ENCODE assay signal across 30 cellular contexts in the genomic region with DNA sequence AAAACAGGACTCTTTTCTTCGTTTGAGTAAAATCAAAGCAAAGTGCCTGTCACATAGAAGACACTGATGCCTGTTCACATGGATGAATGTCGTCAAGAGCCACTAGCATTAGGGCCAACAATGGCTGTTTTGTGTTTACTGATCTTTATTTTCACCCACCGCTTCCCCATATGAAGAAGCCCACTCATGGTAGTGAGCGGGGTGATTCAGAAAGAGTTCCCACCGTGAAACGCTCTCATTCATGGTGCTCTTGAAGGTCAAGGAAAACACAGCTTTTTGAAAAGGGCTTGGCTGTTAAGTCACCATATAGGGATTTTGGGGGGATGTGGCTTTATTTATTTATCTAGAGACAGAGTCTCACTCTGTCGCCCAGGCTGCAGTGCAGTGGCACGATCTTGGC.
"Had no signal": no experiment of that assay in that cellular context is flagged by ENCODE, and none has a peak within 500 bp of the region (broad histone marks: within the 10 kb centered on the region; RNA-seq: fewer than 3 reads in every experiment).

No MANE protein-coding gene starts in this region.

- DNase-seq: activated B cell treated with CpG ODN at 0.5 μM for 24 hours; activated CD4-positive, alpha-beta memory T cell treated with anti-CD3 and anti-CD28 coated beads for 36 hours; activated CD4-positive, alpha-beta T cell treated with anti-CD3 and anti-CD28 coated beads for 4 hours; activated CD4-positive, alpha-beta T cell treated with anti-CD3 and anti-CD28 coated beads, Interleukin-2, amount 10 ng/mL, durations not matched to agents 24 days and 14 days; activated CD4-positive, alpha-beta T cell treated with anti-CD3 and anti-CD28 coated beads, Interleukin-2, amount 50 U/mL, for 1 hour; activated CD4-positive, alpha-beta T cell treated with anti-CD3 and anti-CD28 coated beads, Interleukin-2, amount 50 U/mL, for 4 hours; activated CD4-positive, CD25-positive, alpha-beta regulatory T cell treated with anti-CD3 and anti-CD28 coated beads, Interleukin-2, amount 50 U/mL, for 72 hours; activated CD8-positive, alpha-beta memory T cell treated with anti-CD3 and anti-CD28 coated beads, Interleukin-2, amount 50 U/mL, for 4 hours; activated CD8-positive, alpha-beta T cell treated with anti-CD3 and anti-CD28 coated beads for 36 hours; activated effector memory CD4-positive, alpha-beta T cell treated with anti-CD3 and anti-CD28 coated beads, Interleukin-2, amount 50 U/mL, for 16 hours; activated gamma-delta T cell treated with Interleukin-2 at 50 U/mL for 16 hours; activated naive CD4-positive, alpha-beta T cell; activated naive CD4-positive, alpha-beta T cell treated with anti-CD3 and anti-CD28 coated beads for 36 hours; activated naive CD4-positive, alpha-beta T cell treated with anti-CD3 and anti-CD28 coated beads, Interleukin-2, amount 50 U/mL, for 16 hours; activated naive CD8-positive, alpha-beta T cell treated with anti-CD3 and anti-CD28 coated beads for 36 hours; activated T-cell treated with anti-CD3 and anti-CD28 coated beads for 4 hours; activated T-cell treated with anti-CD3 and anti-CD28 coated beads, Interleukin-2, amount 50 U/mL, for 1 hour; activated T-cell treated with anti-CD3 and anti-CD28 coated beads, Interleukin-2, amount 50 U/mL, for 4 hours; activated T-cell treated with anti-CD3 and anti-CD28 coated beads, Interleukin-2, amount 50 U/mL, for 72 hours; adrenal gland; amniotic stem cell; aorta; body of pancreas; brain microvascular endothelial cell; central memory CD4-positive, alpha-beta T cell; T-helper 1 cell; T-helper 2 cell; T-helper 9 cell had no signal

- ATAC-seq: activated CD8-positive, alpha-beta T cell treated with anti-CD3 and anti-CD28 coated beads for 36 hours; activated naive CD4-positive, alpha-beta T cell treated with anti-CD3 and anti-CD28 coated beads, Interleukin-2, amount 50 U/mL, for 72 hours; activated T-cell treated with anti-CD3 and anti-CD28 coated beads, Interleukin-2, amount 50 U/mL, for 4 hours; activated T-cell treated with anti-CD3 and anti-CD28 coated beads, Interleukin-2, amount 50 U/mL, for 72 hours; activated T-helper 17 cell treated with anti-CD3 and anti-CD28 coated beads, Interleukin-2, amount 50 U/mL, for 72 hours; body of pancreas had no signal
